1 cellular context compared by ENCODE assay signal in the genomic region with DNA sequence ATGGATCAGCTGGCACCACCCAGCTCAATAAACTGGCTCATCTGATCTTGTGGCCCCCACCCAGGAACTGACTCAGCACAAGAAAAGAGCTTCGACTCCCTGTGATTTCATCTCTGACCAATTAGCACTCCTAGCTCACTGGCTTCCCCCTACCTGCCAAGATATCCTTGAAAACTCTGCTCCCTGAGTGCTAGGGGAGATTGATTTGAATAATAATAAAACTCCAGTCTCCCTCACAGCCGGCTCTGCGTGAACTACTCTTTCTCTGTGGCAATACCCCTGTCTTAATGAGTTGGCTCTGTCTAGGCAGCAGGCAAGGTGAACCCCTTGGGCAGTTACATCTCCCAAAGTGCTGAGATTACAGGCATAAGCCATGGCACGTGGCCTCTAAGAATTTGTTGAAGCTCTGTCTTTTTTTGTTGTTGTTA.
TF ChIP-seq lines count a peak whose summit lies in the region.

No MANE protein-coding gene starts in this region.

TF ChIP-seq in K562, 482 proteins besides CTCF, POLR2A, EP300 and RAD21 (continued from another document and continues in another):
- TF ChIP-seq, protein P1, sequence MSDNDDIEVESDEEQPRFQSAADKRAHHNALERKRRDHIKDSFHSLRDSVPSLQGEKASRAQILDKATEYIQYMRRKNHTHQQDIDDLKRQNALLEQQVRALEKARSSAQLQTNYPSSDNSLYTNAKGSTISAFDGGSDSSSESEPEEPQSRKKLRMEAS (CRISPR knock-in tag; IDR thresholded peaks at IDR 0.05), result peak; percentile 21; the same call in 1 of the 2 replicates
- TF ChIP-seq BDP1 (IDR thresholded peaks at IDR 0.05; ENCODE audit: insufficient read depth, insufficient read length), result no peak
- TF ChIP-seq ZNF444 (CRISPR knock-in tag; IDR thresholded peaks at IDR 0.05), result no peak
- no peak for TF ChIP-seq TCF3 (CRISPR knock-in tag; IDR thresholded peaks at IDR 0.05)
- no peak for TF ChIP-seq ZNF561 (CRISPR knock-in tag; conservative IDR thresholded peaks at IDR 0.05)
- TF ChIP-seq MYBL2 (IDR thresholded peaks at IDR 0.05; ENCODE audit: low read depth), result no peak
- TF ChIP-seq MYBL2 (CRISPR knock-in tag; IDR thresholded peaks at IDR 0.05; ENCODE audit: borderline replicate concordance), result no peak
- TF ChIP-seq MAFK (IDR thresholded peaks at IDR 0.05; ENCODE audit: low read length), result 0 out of 2 replicates have a peak, but pooled peaks have one; percentile 10
- no peak for TF ChIP-seq KLF10 (CRISPR knock-in tag; IDR thresholded peaks at IDR 0.05)
- TF ChIP-seq ZSCAN29 (IDR thresholded peaks at IDR 0.05), result no peak
- TF ChIP-seq ZNF699 (CRISPR knock-in tag; IDR thresholded peaks at IDR 0.05; ENCODE audit: insufficient replicate concordance), result no peak
- TF ChIP-seq ZNF707 (CRISPR knock-in tag; conservative IDR thresholded peaks at IDR 0.05), result no peak
- no peak for TF ChIP-seq MEIS2 (IDR thresholded peaks at IDR 0.05; ENCODE audit: partially characterized antibody)
- TF ChIP-seq, protein P2, sequence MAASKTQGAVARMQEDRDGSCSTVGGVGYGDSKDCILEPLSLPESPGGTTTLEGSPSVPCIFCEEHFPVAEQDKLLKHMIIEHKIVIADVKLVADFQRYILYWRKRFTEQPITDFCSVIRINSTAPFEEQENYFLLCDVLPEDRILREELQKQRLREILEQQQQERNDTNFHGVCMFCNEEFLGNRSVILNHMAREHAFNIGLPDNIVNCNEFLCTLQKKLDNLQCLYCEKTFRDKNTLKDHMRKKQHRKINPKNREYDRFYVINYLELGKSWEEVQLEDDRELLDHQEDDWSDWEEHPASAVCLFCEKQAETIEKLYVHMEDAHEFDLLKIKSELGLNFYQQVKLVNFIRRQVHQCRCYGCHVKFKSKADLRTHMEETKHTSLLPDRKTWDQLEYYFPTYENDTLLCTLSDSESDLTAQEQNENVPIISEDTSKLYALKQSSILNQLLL (CRISPR knock-in tag; IDR thresholded peaks at IDR 0.05; ENCODE audit: borderline replicate concordance), result no peak
- TF ChIP-seq ZNF3 (CRISPR knock-in tag; IDR thresholded peaks at IDR 0.05), result no peak
- TF ChIP-seq IRF2 (CRISPR knock-in tag; IDR thresholded peaks at IDR 0.05), result no peak
- TF ChIP-seq JUNB (CRISPR knock-in tag; conservative IDR thresholded peaks at IDR 0.05), result no peak
- no peak for TF ChIP-seq KLF1 (tag; IDR thresholded peaks at IDR 0.05)
- no peak for TF ChIP-seq YBX1 (IDR thresholded peaks at IDR 0.05)
- no peak for TF ChIP-seq CREB1 (IDR thresholded peaks at IDR 0.05)
- TF ChIP-seq CREB1 (CRISPR knock-in tag; IDR thresholded peaks at IDR 0.05), result no peak
- TF ChIP-seq, protein P3, sequence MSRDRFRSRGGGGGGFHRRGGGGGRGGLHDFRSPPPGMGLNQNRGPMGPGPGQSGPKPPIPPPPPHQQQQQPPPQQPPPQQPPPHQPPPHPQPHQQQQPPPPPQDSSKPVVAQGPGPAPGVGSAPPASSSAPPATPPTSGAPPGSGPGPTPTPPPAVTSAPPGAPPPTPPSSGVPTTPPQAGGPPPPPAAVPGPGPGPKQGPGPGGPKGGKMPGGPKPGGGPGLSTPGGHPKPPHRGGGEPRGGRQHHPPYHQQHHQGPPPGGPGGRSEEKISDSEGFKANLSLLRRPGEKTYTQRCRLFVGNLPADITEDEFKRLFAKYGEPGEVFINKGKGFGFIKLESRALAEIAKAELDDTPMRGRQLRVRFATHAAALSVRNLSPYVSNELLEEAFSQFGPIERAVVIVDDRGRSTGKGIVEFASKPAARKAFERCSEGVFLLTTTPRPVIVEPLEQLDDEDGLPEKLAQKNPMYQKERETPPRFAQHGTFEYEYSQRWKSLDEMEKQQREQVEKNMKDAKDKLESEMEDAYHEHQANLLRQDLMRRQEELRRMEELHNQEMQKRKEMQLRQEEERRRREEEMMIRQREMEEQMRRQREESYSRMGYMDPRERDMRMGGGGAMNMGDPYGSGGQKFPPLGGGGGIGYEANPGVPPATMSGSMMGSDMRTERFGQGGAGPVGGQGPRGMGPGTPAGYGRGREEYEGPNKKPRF (IDR thresholded peaks at IDR 0.05; ENCODE audit: low read depth, low read length), result no peak
- TF ChIP-seq POLR3A (IDR thresholded peaks at IDR 0.05; ENCODE audit: borderline replicate concordance, extremely low read depth, insufficient read depth, insufficient read length), result no peak
- TF ChIP-seq, protein P4, sequence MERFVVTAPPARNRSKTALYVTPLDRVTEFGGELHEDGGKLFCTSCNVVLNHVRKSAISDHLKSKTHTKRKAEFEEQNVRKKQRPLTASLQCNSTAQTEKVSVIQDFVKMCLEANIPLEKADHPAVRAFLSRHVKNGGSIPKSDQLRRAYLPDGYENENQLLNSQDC (CRISPR knock-in tag; IDR thresholded peaks at IDR 0.05), result no peak
- no peak for TF ChIP-seq ZNF282 (CRISPR knock-in tag; IDR thresholded peaks at IDR 0.05)
- TF ChIP-seq SIRT6 (IDR thresholded peaks at IDR 0.05; ENCODE audit: low read depth, low read length), result no peak
- no peak for TF ChIP-seq MCM7 (IDR thresholded peaks at IDR 0.05)
- TF ChIP-seq ZSCAN32 (CRISPR knock-in tag; IDR thresholded peaks at IDR 0.05), result no peak
- TF ChIP-seq, protein P5, sequence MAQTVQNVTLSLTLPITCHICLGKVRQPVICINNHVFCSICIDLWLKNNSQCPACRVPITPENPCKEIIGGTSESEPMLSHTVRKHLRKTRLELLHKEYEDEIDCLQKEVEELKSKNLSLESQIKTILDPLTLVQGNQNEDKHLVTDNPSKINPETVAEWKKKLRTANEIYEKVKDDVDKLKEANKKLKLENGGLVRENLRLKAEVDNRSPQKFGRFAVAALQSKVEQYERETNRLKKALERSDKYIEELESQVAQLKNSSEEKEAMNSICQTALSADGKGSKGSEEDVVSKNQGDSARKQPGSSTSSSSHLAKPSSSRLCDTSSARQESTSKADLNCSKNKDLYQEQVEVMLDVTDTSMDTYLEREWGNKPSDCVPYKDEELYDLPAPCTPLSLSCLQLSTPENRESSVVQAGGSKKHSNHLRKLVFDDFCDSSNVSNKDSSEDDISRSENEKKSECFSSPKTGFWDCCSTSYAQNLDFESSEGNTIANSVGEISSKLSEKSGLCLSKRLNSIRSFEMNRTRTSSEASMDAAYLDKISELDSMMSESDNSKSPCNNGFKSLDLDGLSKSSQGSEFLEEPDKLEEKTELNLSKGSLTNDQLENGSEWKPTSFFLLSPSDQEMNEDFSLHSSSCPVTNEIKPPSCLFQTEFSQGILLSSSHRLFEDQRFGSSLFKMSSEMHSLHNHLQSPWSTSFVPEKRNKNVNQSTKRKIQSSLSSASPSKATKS (CRISPR knock-in tag; IDR thresholded peaks at IDR 0.05), result no peak
- TF ChIP-seq CTBP1 (IDR thresholded peaks at IDR 0.05; ENCODE audit: borderline replicate concordance), result no peak
- TF ChIP-seq EP400 (IDR thresholded peaks at IDR 0.05), result 0 out of 2 replicates have a peak, but pooled peaks have one; percentile 21
- no peak for TF ChIP-seq RBM25 (IDR thresholded peaks at IDR 0.05; ENCODE audit: low read depth, low read length, severe bottlenecking)
- TF ChIP-seq BRCA1 (IDR thresholded peaks at IDR 0.05), result no peak
- TF ChIP-seq BRCA1 (CRISPR knock-in tag; IDR thresholded peaks at IDR 0.05), result no peak
- peak; percentile 90 for TF ChIP-seq ZNF316 (IDR thresholded peaks at IDR 0.05)
- TF ChIP-seq, protein P6, sequence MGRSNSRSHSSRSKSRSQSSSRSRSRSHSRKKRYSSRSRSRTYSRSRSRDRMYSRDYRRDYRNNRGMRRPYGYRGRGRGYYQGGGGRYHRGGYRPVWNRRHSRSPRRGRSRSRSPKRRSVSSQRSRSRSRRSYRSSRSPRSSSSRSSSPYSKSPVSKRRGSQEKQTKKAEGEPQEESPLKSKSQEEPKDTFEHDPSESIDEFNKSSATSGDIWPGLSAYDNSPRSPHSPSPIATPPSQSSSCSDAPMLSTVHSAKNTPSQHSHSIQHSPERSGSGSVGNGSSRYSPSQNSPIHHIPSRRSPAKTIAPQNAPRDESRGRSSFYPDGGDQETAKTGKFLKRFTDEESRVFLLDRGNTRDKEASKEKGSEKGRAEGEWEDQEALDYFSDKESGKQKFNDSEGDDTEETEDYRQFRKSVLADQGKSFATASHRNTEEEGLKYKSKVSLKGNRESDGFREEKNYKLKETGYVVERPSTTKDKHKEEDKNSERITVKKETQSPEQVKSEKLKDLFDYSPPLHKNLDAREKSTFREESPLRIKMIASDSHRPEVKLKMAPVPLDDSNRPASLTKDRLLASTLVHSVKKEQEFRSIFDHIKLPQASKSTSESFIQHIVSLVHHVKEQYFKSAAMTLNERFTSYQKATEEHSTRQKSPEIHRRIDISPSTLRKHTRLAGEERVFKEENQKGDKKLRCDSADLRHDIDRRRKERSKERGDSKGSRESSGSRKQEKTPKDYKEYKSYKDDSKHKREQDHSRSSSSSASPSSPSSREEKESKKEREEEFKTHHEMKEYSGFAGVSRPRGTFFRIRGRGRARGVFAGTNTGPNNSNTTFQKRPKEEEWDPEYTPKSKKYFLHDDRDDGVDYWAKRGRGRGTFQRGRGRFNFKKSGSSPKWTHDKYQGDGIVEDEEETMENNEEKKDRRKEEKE (IDR thresholded peaks at IDR 0.05; ENCODE audit: borderline replicate concordance in 1 of 2, control insufficient read depth in 1 of 2, low read depth in 2 of 2, low read length in 1 of 2), result no peak
- TF ChIP-seq, protein P7, sequence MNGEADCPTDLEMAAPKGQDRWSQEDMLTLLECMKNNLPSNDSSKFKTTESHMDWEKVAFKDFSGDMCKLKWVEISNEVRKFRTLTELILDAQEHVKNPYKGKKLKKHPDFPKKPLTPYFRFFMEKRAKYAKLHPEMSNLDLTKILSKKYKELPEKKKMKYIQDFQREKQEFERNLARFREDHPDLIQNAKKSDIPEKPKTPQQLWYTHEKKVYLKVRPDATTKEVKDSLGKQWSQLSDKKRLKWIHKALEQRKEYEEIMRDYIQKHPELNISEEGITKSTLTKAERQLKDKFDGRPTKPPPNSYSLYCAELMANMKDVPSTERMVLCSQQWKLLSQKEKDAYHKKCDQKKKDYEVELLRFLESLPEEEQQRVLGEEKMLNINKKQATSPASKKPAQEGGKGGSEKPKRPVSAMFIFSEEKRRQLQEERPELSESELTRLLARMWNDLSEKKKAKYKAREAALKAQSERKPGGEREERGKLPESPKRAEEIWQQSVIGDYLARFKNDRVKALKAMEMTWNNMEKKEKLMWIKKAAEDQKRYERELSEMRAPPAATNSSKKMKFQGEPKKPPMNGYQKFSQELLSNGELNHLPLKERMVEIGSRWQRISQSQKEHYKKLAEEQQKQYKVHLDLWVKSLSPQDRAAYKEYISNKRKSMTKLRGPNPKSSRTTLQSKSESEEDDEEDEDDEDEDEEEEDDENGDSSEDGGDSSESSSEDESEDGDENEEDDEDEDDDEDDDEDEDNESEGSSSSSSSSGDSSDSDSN (IDR thresholded peaks at IDR 0.05; ENCODE audit: borderline replicate concordance in 1 of 2, low read depth in 2 of 2, low read length in 2 of 2), result no peak
- TF ChIP-seq ILK (tag; IDR thresholded peaks at IDR 0.05; ENCODE audit: borderline replicate concordance, low read depth), result no peak
- TF ChIP-seq, protein P8, sequence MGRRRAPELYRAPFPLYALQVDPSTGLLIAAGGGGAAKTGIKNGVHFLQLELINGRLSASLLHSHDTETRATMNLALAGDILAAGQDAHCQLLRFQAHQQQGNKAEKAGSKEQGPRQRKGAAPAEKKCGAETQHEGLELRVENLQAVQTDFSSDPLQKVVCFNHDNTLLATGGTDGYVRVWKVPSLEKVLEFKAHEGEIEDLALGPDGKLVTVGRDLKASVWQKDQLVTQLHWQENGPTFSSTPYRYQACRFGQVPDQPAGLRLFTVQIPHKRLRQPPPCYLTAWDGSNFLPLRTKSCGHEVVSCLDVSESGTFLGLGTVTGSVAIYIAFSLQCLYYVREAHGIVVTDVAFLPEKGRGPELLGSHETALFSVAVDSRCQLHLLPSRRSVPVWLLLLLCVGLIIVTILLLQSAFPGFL (CRISPR knock-in tag; IDR thresholded peaks at IDR 0.05), result no peak
- no peak for TF ChIP-seq PRMT5 (CRISPR knock-in tag; IDR thresholded peaks at IDR 0.05)
- no peak for TF ChIP-seq CBFB (CRISPR knock-in tag; IDR thresholded peaks at IDR 0.05)
- TF ChIP-seq ZNF121 (CRISPR knock-in tag; conservative IDR thresholded peaks at IDR 0.05), result no peak
- TF ChIP-seq, protein P9, sequence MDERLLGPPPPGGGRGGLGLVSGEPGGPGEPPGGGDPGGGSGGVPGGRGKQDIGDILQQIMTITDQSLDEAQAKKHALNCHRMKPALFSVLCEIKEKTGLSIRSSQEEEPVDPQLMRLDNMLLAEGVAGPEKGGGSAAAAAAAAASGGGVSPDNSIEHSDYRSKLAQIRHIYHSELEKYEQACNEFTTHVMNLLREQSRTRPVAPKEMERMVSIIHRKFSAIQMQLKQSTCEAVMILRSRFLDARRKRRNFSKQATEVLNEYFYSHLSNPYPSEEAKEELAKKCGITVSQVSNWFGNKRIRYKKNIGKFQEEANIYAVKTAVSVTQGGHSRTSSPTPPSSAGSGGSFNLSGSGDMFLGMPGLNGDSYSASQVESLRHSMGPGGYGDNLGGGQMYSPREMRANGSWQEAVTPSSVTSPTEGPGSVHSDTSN (CRISPR knock-in tag; IDR thresholded peaks at IDR 0.05; ENCODE audit: low read depth), result no peak
- TF ChIP-seq, protein P9 (tag; conservative IDR thresholded peaks at IDR 0.05; ENCODE audit: low read depth), result no peak
- no peak for TF ChIP-seq FOXJ2 (tag; IDR thresholded peaks at IDR 0.05)
- no peak for TF ChIP-seq EWSR1 (IDR thresholded peaks at IDR 0.05; ENCODE audit: borderline replicate concordance, low read depth, partially characterized antibody)
- peak; percentile 52; the same call in 1 of the 2 replicates for TF ChIP-seq FOXM1 (IDR thresholded peaks at IDR 0.05; ENCODE audit: low read depth)
- TF ChIP-seq FOXM1 (CRISPR knock-in tag; IDR thresholded peaks at IDR 0.05; ENCODE audit: low read depth), result no peak
- peak; percentile 63 for TF ChIP-seq ARID1B (IDR thresholded peaks at IDR 0.05)
- TF ChIP-seq, protein P10, sequence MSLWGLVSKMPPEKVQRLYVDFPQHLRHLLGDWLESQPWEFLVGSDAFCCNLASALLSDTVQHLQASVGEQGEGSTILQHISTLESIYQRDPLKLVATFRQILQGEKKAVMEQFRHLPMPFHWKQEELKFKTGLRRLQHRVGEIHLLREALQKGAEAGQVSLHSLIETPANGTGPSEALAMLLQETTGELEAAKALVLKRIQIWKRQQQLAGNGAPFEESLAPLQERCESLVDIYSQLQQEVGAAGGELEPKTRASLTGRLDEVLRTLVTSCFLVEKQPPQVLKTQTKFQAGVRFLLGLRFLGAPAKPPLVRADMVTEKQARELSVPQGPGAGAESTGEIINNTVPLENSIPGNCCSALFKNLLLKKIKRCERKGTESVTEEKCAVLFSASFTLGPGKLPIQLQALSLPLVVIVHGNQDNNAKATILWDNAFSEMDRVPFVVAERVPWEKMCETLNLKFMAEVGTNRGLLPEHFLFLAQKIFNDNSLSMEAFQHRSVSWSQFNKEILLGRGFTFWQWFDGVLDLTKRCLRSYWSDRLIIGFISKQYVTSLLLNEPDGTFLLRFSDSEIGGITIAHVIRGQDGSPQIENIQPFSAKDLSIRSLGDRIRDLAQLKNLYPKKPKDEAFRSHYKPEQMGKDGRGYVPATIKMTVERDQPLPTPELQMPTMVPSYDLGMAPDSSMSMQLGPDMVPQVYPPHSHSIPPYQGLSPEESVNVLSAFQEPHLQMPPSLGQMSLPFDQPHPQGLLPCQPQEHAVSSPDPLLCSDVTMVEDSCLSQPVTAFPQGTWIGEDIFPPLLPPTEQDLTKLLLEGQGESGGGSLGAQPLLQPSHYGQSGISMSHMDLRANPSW (CRISPR knock-in tag; IDR thresholded peaks at IDR 0.05), result no peak
